Comparison of ENCODE assay signal across 16 cellular contexts in genomic region chr7:138892808-138893207, GRCh38.
DNase-seq lines count a peak whose midpoint lies in the region; ATAC-seq and TF ChIP-seq lines count a peak whose summit lies in the region.
"Had no signal": no experiment of that assay in that cellular context is flagged by ENCODE, and none has a peak within 500 bp of the region (broad histone marks: within the 10 kb centered on the region; RNA-seq: fewer than 3 reads in every experiment).

No MANE protein-coding gene starts in this region.

- H3K4me1 ChIP-seq in PC-3 (ENCODE audit: insufficient read depth, low read length) (peaks cover 85% of the 10 kb centered on the region), lower lobe of right lung (no peaks in the 10 kb centered on the region)

- H3K27ac ChIP-seq in 22Rv1 (peak overlapping the region; percentile 93), PC-3 (ENCODE audit: low read length) (peak overlapping the region; percentile 99), lower lobe of right lung (no peak overlapping the region)

- H3K36me3 ChIP-seq in PC-3 (ENCODE audit: low read depth, low read length) = peaks cover 19% of the 10 kb centered on the region
- no peaks in the 10 kb centered on the region for H3K36me3 ChIP-seq in lower lobe of right lung

- H3F3A ChIP-seq in PC-3 (ENCODE audit: low read length, unreplicated experiment) = peaks cover 12% of the 10 kb centered on the region

- no peaks in the 10 kb centered on the region for H3K9me2 ChIP-seq in PC-3 (replicated peaks; ENCODE audit: low read length)

- H4K20me1 ChIP-seq in PC-3 (ENCODE audit: low read length) = no peaks in the 10 kb centered on the region

- H3K36me3 Mint-ChIP-seq in activated T-cell treated with anti-CD3 and anti-CD28 coated beads, Interleukin-2, amount 50 U/mL, for 4 hours (ENCODE audit: insufficient read depth) = no peaks in the 10 kb centered on the region
- H3K36me3 Mint-ChIP-seq: CD4-positive, alpha-beta memory T cell had no signal

- H3K4me2 ChIP-seq in PC-3 (ENCODE audit: low read length) = peak overlapping the region; percentile 61

- no peak overlapping the region for H3K4me3 Mint-ChIP-seq in activated T-cell treated with anti-CD3 and anti-CD28 coated beads, Interleukin-2, amount 50 U/mL, for 4 hours
- H3K4me3 Mint-ChIP-seq: CD4-positive, alpha-beta memory T cell had no signal

- peak; percentile 38 for ATAC-seq in PC-3
- peak; percentile 77 to 90 for ATAC-seq in lower lobe of right lung
- no peak for ATAC-seq in HG02840 (IDR thresholded peaks at IDR 0.05; ENCODE audit: low FRiP score, unreplicated experiment)
- ATAC-seq in activated T-cell treated with anti-CD3 and anti-CD28 coated beads, Interleukin-2, amount 50 U/mL, for 4 hours = no peak
- ATAC-seq: SK-N-SH treated with all-trans-retinoic acid at 6 μM for 48 hours had no signal

- no peak overlapping the region for H2AFZ ChIP-seq in PC-3 (ENCODE audit: low read length)

- TF ChIP-seq CTCF in 22Rv1 (IDR thresholded peaks at IDR 0.05) (no peak), PC-3 (conservative IDR thresholded peaks at IDR 0.05; ENCODE audit: low read depth, low read length) (no peak), lower lobe of right lung (IDR thresholded peaks at IDR 0.05) (no peak)

- H3K27me3 Mint-ChIP-seq in activated T-cell treated with anti-CD3 and anti-CD28 coated beads, Interleukin-2, amount 50 U/mL, for 4 hours (ENCODE audit: low read depth) = peaks cover 13% of the 10 kb centered on the region

- peaks cover 15% of the 10 kb centered on the region for H3K79me2 ChIP-seq in PC-3 (ENCODE audit: low read length)

- no TSS peak for BruUV-seq in PC-3 (replicated peaks; lab: Mats Ljungman, UMichigan)

- no peaks in the 10 kb centered on the region for H3K9me3 Mint-ChIP-seq in activated T-cell treated with anti-CD3 and anti-CD28 coated beads, Interleukin-2, amount 50 U/mL, for 4 hours
- H3K9me3 Mint-ChIP-seq: CD4-positive, alpha-beta memory T cell had no signal

- peak overlapping the region; percentile 87 for H3K9ac ChIP-seq in PC-3 (ENCODE audit: low read length)

- H3K27me3 ChIP-seq in PC-3 (ENCODE audit: low read length) = no peaks in the 10 kb centered on the region
- H3K27me3 ChIP-seq in lower lobe of right lung (ENCODE audit: low read depth) = no peaks in the 10 kb centered on the region

- H3K9me3 ChIP-seq in PC-3 (ENCODE audit: low read length) (no peaks in the 10 kb centered on the region), lower lobe of right lung (no peaks in the 10 kb centered on the region)

- CTCF ChIA-PET in PC-3 (lab: Charles Lee) = no interaction called here

- H3K4me1 Mint-ChIP-seq in activated T-cell treated with anti-CD3 and anti-CD28 coated beads, Interleukin-2, amount 50 U/mL, for 4 hours (ENCODE audit: low read depth) = peaks cover 3% of the 10 kb centered on the region

- H3K4me3 ChIP-seq in PC-3 (ENCODE audit: low read length) (no peak overlapping the region), lower lobe of right lung (no peak overlapping the region)

- POLR2A ChIA-PET in PC-3 (lab: Charles Lee; ENCODE audit: unreplicated experiment) = interaction anchor here (0.6 to 1.1 kb wide), 2 partner anchors 42 to 94 kb away, joined by 3 read pairs; no protein-coding TSS in a partner anchor

- intact Hi-C loops in PC-3 (cut with micrococcal nuclease) = loop anchor here (5.0 kb wide), 1 partner anchor 144 kb away; the partner anchor contains the start of gene ZC3HAV1L
- intact Hi-C loops in lower lobe of right lung (cut with DNase I) = no loop called here

- DNase-seq in DMS53 treated with DMSO at 0.1 percent for 48 hours (lab: John Stamatoyannopoulos, UW; ENCODE audit: unreplicated experiment) (peak; percentile 20), PC-3 (peak; percentile 81), lower lobe of right lung (no peak), AML-193 (lab: John Stamatoyannopoulos, UW) (no peak), DMS79 treated with DMSO at 0.1 percent for 48 hours (lab: John Stamatoyannopoulos, UW) (no peak)
- DNase-seq in activated T-cell treated with anti-CD3 and anti-CD28 coated beads, Interleukin-2, amount 50 U/mL, for 4 hours = no peak
- DNase-seq: CD4-positive, alpha-beta memory T cell; EL; KG1; NCI-H1105 treated with DMSO at 0.1 percent for 48 hours; NCI-H2227 treated with DMSO at 0.1 percent for 48 hours; NCI-H526 treated with DMSO at 0.1 percent for 48 hours; SHP77 had no signal

Comparison
In these comparisons a context has a peak if more than half of its experiments do, and no peak if none do; other contexts are left out.
1. DNase-seq: peak in DMS53 treated with DMSO at 0.1 percent for 48 hours (single experiment) and PC-3 (single experiment); none in lower lobe of right lung (single experiment), AML-193 (0 of 2), DMS79 treated with DMSO at 0.1 percent for 48 hours (single experiment) and activated T-cell treated with anti-CD3 and anti-CD28 coated beads, Interleukin-2, amount 50 U/mL, for 4 hours (single experiment).
2. ATAC-seq: peak in PC-3 (single experiment) and lower lobe of right lung (2 of 2); none in HG02840 (single experiment) and activated T-cell treated with anti-CD3 and anti-CD28 coated beads, Interleukin-2, amount 50 U/mL, for 4 hours (0 of 2).